Comparison of ENCODE assay signal across 6 cellular contexts in genomic region chr5:65663804-65664521, GRCh38. TPM values are rescaled to one million over a fixed set of nuclear protein-coding genes. Genes with fewer than 3 reads are reported as not detected.
DNase-seq lines count a peak whose midpoint lies in the region; FAIRE-seq lines count a peak whose summit lies in the region.

No MANE protein-coding gene starts in this region.

- no peak for FAIRE-seq in small intestine (lab: Jason Lieb, UNC)

- H3K27ac ChIP-seq in small intestine (ENCODE audit: low read depth in 1 of 2, low read length in 1 of 2), result no peak overlapping the region

- no peaks in the 10 kb centered on the region for H3K27me3 ChIP-seq in small intestine (ENCODE audit: control insufficient read depth in 2 of 2, insufficient read depth in 2 of 2, low read length in 2 of 2)

- intact Hi-C loops in activated CD4-positive, alpha-beta memory T cell treated with anti-CD3 and anti-CD28 coated beads for 36 hours (cut with micrococcal nuclease), result no loop called here

- no peaks in the 10 kb centered on the region for H3K9me3 ChIP-seq in small intestine (ENCODE audit: control insufficient read depth, low read depth)

- H3K4me1 ChIP-seq in small intestine (ENCODE audit: control insufficient read depth in 2 of 2, insufficient read depth in 1 of 2, low read depth in 1 of 2, low read length in 1 of 2), result no peaks in the 10 kb centered on the region

- H3K36me3 Mint-ChIP-seq in activated CD4-positive, alpha-beta memory T cell treated with anti-CD3 and anti-CD28 coated beads for 36 hours, result peaks cover 6% of the 10 kb centered on the region
- peaks cover 31% of the 10 kb centered on the region for H3K36me3 Mint-ChIP-seq in activated CD4-positive, alpha-beta memory T cell treated with anti-CD3 and anti-CD28 coated beads, Interleukin-2, amount 10 ng/mL, durations not matched to agents 7 days and 5 days (ENCODE audit: low read depth)

- H3K4me3 ChIP-seq in small intestine (ENCODE audit: low read depth in 1 of 2, low read length in 2 of 2), result no peak overlapping the region

- H3K4me3 Mint-ChIP-seq in activated CD4-positive, alpha-beta memory T cell treated with anti-CD3 and anti-CD28 coated beads for 36 hours, result no peak overlapping the region
- no peak overlapping the region for H3K4me3 Mint-ChIP-seq in activated CD4-positive, alpha-beta memory T cell treated with anti-CD3 and anti-CD28 coated beads, Interleukin-2, amount 10 ng/mL, durations not matched to agents 7 days and 5 days

- no peak for DNase-seq in activated CD4-positive, alpha-beta memory T cell treated with anti-CD3 and anti-CD28 coated beads for 36 hours
- no peak for DNase-seq in activated CD4-positive, alpha-beta memory T cell treated with anti-CD3 and anti-CD28 coated beads, Interleukin-2, amount 10 ng/mL, durations not matched to agents 7 days and 5 days
- DNase-seq in dermis blood vessel endothelial cell, result peak; percentile 28
- peak; percentile 8 for DNase-seq in small intestine
- DNase-seq in NCI-H1694 (lab: John Stamatoyannopoulos, UW), result no peak
- no peak for DNase-seq in NCI-H146 (lab: John Stamatoyannopoulos, UW)

- POLR2A ChIA-PET in activated CD4-positive, alpha-beta memory T cell treated with anti-CD3 and anti-CD28 coated beads for 36 hours (lab: Charles Lee), result interaction anchor here (1.4 kb wide), 1 partner anchor 12 kb away, joined by 4 read pairs; no protein-coding TSS in a partner anchor
- POLR2A ChIA-PET in activated CD4-positive, alpha-beta memory T cell treated with anti-CD3 and anti-CD28 coated beads, Interleukin-2, amount 10 ng/mL, durations not matched to agents 7 days and 5 days (lab: Charles Lee), result no interaction called here

- peak overlapping the region; percentile 42 for H3K27ac Mint-ChIP-seq in activated CD4-positive, alpha-beta memory T cell treated with anti-CD3 and anti-CD28 coated beads for 36 hours
- H3K27ac Mint-ChIP-seq in activated CD4-positive, alpha-beta memory T cell treated with anti-CD3 and anti-CD28 coated beads, Interleukin-2, amount 10 ng/mL, durations not matched to agents 7 days and 5 days, result no peak overlapping the region

- 92 to 100% (median 92%) methylated on average over 1 of the region's 1 CpG for WGBS in small intestine, 3 donors

- no peaks in the 10 kb centered on the region for H3K4me1 Mint-ChIP-seq in activated CD4-positive, alpha-beta memory T cell treated with anti-CD3 and anti-CD28 coated beads for 36 hours (ENCODE audit: low read depth)
- peaks cover 2% of the 10 kb centered on the region for H3K4me1 Mint-ChIP-seq in activated CD4-positive, alpha-beta memory T cell treated with anti-CD3 and anti-CD28 coated beads, Interleukin-2, amount 10 ng/mL, durations not matched to agents 7 days and 5 days

- H3K9me3 Mint-ChIP-seq in activated CD4-positive, alpha-beta memory T cell treated with anti-CD3 and anti-CD28 coated beads for 36 hours, result no peaks in the 10 kb centered on the region
- H3K9me3 Mint-ChIP-seq in activated CD4-positive, alpha-beta memory T cell treated with anti-CD3 and anti-CD28 coated beads, Interleukin-2, amount 10 ng/mL, durations not matched to agents 7 days and 5 days, result no peaks in the 10 kb centered on the region

- CTCF ChIA-PET in activated CD4-positive, alpha-beta memory T cell treated with anti-CD3 and anti-CD28 coated beads for 36 hours (lab: Charles Lee), result no interaction called here
- CTCF ChIA-PET in activated CD4-positive, alpha-beta memory T cell treated with anti-CD3 and anti-CD28 coated beads, Interleukin-2, amount 10 ng/mL, durations not matched to agents 7 days and 5 days (lab: Charles Lee), result no interaction called here

- H3K27me3 Mint-ChIP-seq in activated CD4-positive, alpha-beta memory T cell treated with anti-CD3 and anti-CD28 coated beads for 36 hours, result no peaks in the 10 kb centered on the region
- no peaks in the 10 kb centered on the region for H3K27me3 Mint-ChIP-seq in activated CD4-positive, alpha-beta memory T cell treated with anti-CD3 and anti-CD28 coated beads, Interleukin-2, amount 10 ng/mL, durations not matched to agents 7 days and 5 days

- H3K36me3 ChIP-seq in small intestine (ENCODE audit: control insufficient read depth in 2 of 2, insufficient read depth in 2 of 2, low read length in 2 of 2), result peaks cover 0 to 7% of the 10 kb centered on the region in 2 donors

RNA-seq across cellular contexts. Expression of gene SHLD3, which starts 39.1 kb away (rescaled TPM):
- total RNA-seq in activated CD4-positive, alpha-beta memory T cell treated with anti-CD3 and anti-CD28 coated beads for 36 hours, result 1 to 10 TPM; 2.6 to 3.1 TPM
- 1 to 10 TPM; 3.6 to 4.3 TPM for total RNA-seq in activated CD4-positive, alpha-beta memory T cell treated with anti-CD3 and anti-CD28 coated beads, Interleukin-2, amount 10 ng/mL, durations not matched to agents 7 days and 5 days
- 4.0 and 6.3 TPM in 2 replicates for total RNA-seq in dermis blood vessel endothelial cell
- polyA plus RNA-seq in small intestine, result 1 to 10 TPM; 2.7 to 6.3 (median 3.5) TPM

RNA-seq across cellular contexts. Expression of gene TRAPPC13, which starts 39.1 kb away (rescaled TPM):
- total RNA-seq in activated CD4-positive, alpha-beta memory T cell treated with anti-CD3 and anti-CD28 coated beads for 36 hours, result 10 to 100 TPM; 22.4 to 23.2 TPM
- total RNA-seq in activated CD4-positive, alpha-beta memory T cell treated with anti-CD3 and anti-CD28 coated beads, Interleukin-2, amount 10 ng/mL, durations not matched to agents 7 days and 5 days, result 10 to 100 TPM; 21.2 to 23.3 TPM
- 29.0 and 29.3 TPM in 2 replicates for total RNA-seq in dermis blood vessel endothelial cell
- 10 to 100 TPM; 14.4 to 20.1 (median 17.8) TPM for polyA plus RNA-seq in small intestine

RNA-seq across cellular contexts. Expression of gene TRIM23, which starts 39.8 kb away (rescaled TPM):
- total RNA-seq in activated CD4-positive, alpha-beta memory T cell treated with anti-CD3 and anti-CD28 coated beads for 36 hours, result 1 to 10 TPM; 5.3 to 5.6 TPM
- total RNA-seq in activated CD4-positive, alpha-beta memory T cell treated with anti-CD3 and anti-CD28 coated beads, Interleukin-2, amount 10 ng/mL, durations not matched to agents 7 days and 5 days, result 10 to 100 TPM; 10.2 to 10.6 TPM
- total RNA-seq in dermis blood vessel endothelial cell, result 21.4 and 24.7 TPM in 2 replicates
- 1 to 10 TPM; 2.7 to 3.5 (median 3.0) TPM for polyA plus RNA-seq in small intestine

RNA-seq across cellular contexts. Expression of gene SGTB, which starts 57.9 kb away (rescaled TPM):
- total RNA-seq in activated CD4-positive, alpha-beta memory T cell treated with anti-CD3 and anti-CD28 coated beads for 36 hours, result 10 to 100 TPM; 16.5 to 16.7 TPM
- total RNA-seq in activated CD4-positive, alpha-beta memory T cell treated with anti-CD3 and anti-CD28 coated beads, Interleukin-2, amount 10 ng/mL, durations not matched to agents 7 days and 5 days, result 10 to 100 TPM; 19.7 to 23.0 TPM
- total RNA-seq in dermis blood vessel endothelial cell, result 12.1 and 20.1 TPM in 2 replicates
- 1 to 10 TPM in 1 of 3 donors, under 1 TPM in 1, not detected in 1; 0.81 to 2.1 TPM for polyA plus RNA-seq in small intestine

RNA-seq across cellular contexts. Expression of gene NLN, which starts 58.0 kb away (rescaled TPM):
- 10 to 100 TPM; 22.7 to 23.7 TPM for total RNA-seq in activated CD4-positive, alpha-beta memory T cell treated with anti-CD3 and anti-CD28 coated beads for 36 hours
- total RNA-seq in activated CD4-positive, alpha-beta memory T cell treated with anti-CD3 and anti-CD28 coated beads, Interleukin-2, amount 10 ng/mL, durations not matched to agents 7 days and 5 days, result 1 to 10 TPM; 7.6 to 8.0 TPM
- total RNA-seq in dermis blood vessel endothelial cell, result 40.2 and 78.3 TPM in 2 replicates
- 10 to 100 TPM in 1 of 3 donors, 1 to 10 TPM in 2; 2.2 to 10.8 (median 4.5) TPM for polyA plus RNA-seq in small intestine

Comparison
In these comparisons a context has a peak if more than half of its experiments do, and no peak if none do; other contexts are left out.
1. DNase-seq: peak in dermis blood vessel endothelial cell (single experiment) and small intestine (single experiment); none in activated CD4-positive, alpha-beta memory T cell treated with anti-CD3 and anti-CD28 coated beads for 36 hours (single experiment), activated CD4-positive, alpha-beta memory T cell treated with anti-CD3 and anti-CD28 coated beads, Interleukin-2, amount 10 ng/mL, durations not matched to agents 7 days and 5 days (single experiment), NCI-H1694 (single experiment) and NCI-H146 (single experiment).